ENCODE assay signal across 8 cellular contexts in the genomic region with DNA sequence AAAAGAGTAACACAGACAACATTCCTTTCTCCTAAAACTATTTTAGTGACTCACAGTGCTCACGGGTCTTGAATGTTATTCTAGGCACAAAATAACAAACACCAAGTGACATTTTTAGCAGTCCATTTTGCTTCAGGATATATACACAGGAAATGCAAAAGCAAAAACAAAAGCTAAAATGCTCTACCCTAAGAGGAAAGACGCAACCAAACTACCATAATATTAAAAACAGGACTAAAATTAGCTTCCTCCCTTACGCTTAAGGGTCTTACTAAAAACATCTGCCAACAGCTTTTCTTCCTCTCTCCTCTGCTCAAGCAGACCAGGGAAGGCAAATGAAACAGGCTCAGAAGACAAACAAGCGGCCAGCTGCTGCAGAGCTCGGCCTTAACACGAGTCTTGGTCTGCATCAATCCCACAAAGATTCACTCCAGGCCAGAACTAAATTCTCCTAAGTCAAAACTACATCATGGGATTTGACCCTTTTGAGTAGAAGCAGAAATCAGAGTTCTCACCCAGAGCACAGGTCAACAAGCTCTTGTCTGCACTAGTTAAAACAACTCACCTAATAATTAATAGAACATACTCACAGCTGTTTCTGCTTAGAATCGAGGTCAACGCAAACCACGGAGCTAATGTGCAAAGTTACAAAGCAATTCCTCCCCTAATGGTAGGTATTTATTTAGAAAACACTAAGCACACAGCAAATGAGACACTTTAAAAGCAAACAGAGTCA.
DNase-seq lines count a peak whose midpoint lies in the region; TF ChIP-seq lines count a peak whose summit lies in the region.

No MANE protein-coding gene starts in this region.

- no peak for TF ChIP-seq RAD21 in SK-N-SH (IDR thresholded peaks at IDR 0.05; ENCODE audit: low read length)

- no peak overlapping the region for H3K4me3 ChIP-seq in HFF-Myc (replicated peaks; ENCODE audit: low read depth, low read length)
- H3K4me3 ChIP-seq in SK-N-SH (ENCODE audit: low read depth in 2 of 2, low read length in 1 of 2): peak overlapping the region in 1 of 2 experiments; percentile 27; a peak in 1 of 4 replicates
- peak overlapping the region in 1 of 4 donors; percentile 13 for H3K4me3 ChIP-seq in esophagus squamous epithelium
- H3K4me3 ChIP-seq in parathyroid adenoma (ENCODE audit: low read depth, low read length): no peak overlapping the region

- H3K9me3 ChIP-seq in SK-N-SH (no peaks in the 10 kb centered on the region), esophagus squamous epithelium (no peaks in the 10 kb centered on the region), parathyroid adenoma (ENCODE audit: control insufficient read depth, low read length) (no peaks in the 10 kb centered on the region)

- H3K27ac ChIP-seq in SK-N-SH (ENCODE audit: low read depth in 2 of 2, low read length in 1 of 2) (peak overlapping the region; percentile 76 to 81), esophagus squamous epithelium (peak overlapping the region; percentile 62 to 90 (median 86)), parathyroid adenoma (peak overlapping the region; percentile 27)

- H3K36me3 ChIP-seq in SK-N-SH (replicated peaks in 1 of 2; ENCODE audit: control insufficient read depth in 1 of 2, insufficient read depth in 2 of 2, low read length in 1 of 2) (no peaks in the 10 kb centered on the region), esophagus squamous epithelium (no peaks in the 10 kb centered on the region), parathyroid adenoma (ENCODE audit: control insufficient read depth, insufficient read depth, low read length) (no peaks in the 10 kb centered on the region)

- H3K4me1 ChIP-seq in SK-N-SH (ENCODE audit: control insufficient read depth in 1 of 2, insufficient read depth in 2 of 2, low read depth in 1 of 2, low read length in 1 of 2) (peaks cover 30 to 44% of the 10 kb centered on the region in 2 experiments), esophagus squamous epithelium (peaks cover 40 to 86% (median 58%) of the 10 kb centered on the region in 3 donors), parathyroid adenoma (peaks cover 7% of the 10 kb centered on the region)

- H3K9ac ChIP-seq in SK-N-SH (peak overlapping the region; percentile 27; the same call in 1 of the 2 replicates), parathyroid adenoma (no peak overlapping the region)

- WGBS in SK-N-SH (ENCODE audit: low lambda C conversion rate): 36% methylated on average over 9 of the region's 9 CpGs
- WGBS in esophagus squamous epithelium, 2 donors: 16 to 20% methylated on average over 6 to 9 of the region's 9 CpGs

- POLR2A ChIA-PET in SK-N-SH (lab: Yijun Ruan, JAX): no interaction called here

- H4K20me1 ChIP-seq in SK-N-SH (ENCODE audit: insufficient read depth): peaks cover 48% of the 10 kb centered on the region

- intact Hi-C loops in esophagus squamous epithelium (cut with DNase I): loop anchor here (10.0 kb wide), 1 partner anchor 57 kb away; no protein-coding TSS in a partner anchor

- TF ChIP-seq CTCF in HFF-Myc (IDR thresholded peaks at IDR 0.05; ENCODE audit: low read depth, low read length, missing control alignments) (peak; percentile 9), SK-N-SH (IDR thresholded peaks at IDR 0.05) (peak; percentile 21; the same call in 1 of the 2 replicates), esophagus squamous epithelium (IDR thresholded peaks at IDR 0.05) (no peak), parathyroid adenoma (IDR thresholded peaks at IDR 0.05) (no peak)

- no peak overlapping the region for H2AFZ ChIP-seq in SK-N-SH (ENCODE audit: low read depth)
- no peak overlapping the region for H2AFZ ChIP-seq in parathyroid adenoma

- H3K27me3 ChIP-seq in SK-N-SH (ENCODE audit: insufficient read depth) (no peaks in the 10 kb centered on the region), esophagus squamous epithelium (peaks cover 0 to 13% (median 0%) of the 10 kb centered on the region in 4 donors), parathyroid adenoma (ENCODE audit: control insufficient read depth, insufficient read depth, low read length) (no peaks in the 10 kb centered on the region)

- no peak for TF ChIP-seq POLR2A in esophagus squamous epithelium (IDR thresholded peaks at IDR 0.05)

- CTCF ChIA-PET in SK-N-SH (lab: Yijun Ruan, JAX): interaction anchor here (0.9 to 3.8 kb wide), 8 partner anchors 9 to 591 kb away, joined by 3 to 12 read pairs (median 4); no protein-coding TSS in a partner anchor

- peaks cover 25% of the 10 kb centered on the region for H3F3A ChIP-seq in SK-N-SH (replicated peaks; ENCODE audit: insufficient read depth)

- H3K79me2 ChIP-seq in SK-N-SH (ENCODE audit: insufficient read depth) (peaks cover 28% of the 10 kb centered on the region), parathyroid adenoma (peaks cover 6% of the 10 kb centered on the region)

- DNase-seq in DMS114 treated with DMSO at 0.1 percent for 48 hours (lab: John Stamatoyannopoulos, UW; ENCODE audit: unreplicated experiment) (peak; percentile 12), HFF-Myc (ENCODE audit: extremely low read depth, low read depth) (peak; percentile 62), SK-N-SH (peak; percentile 39), esophagus squamous epithelium (lab: John Stamatoyannopoulos, UW) (no peak), NCI-H128 (lab: John Stamatoyannopoulos, UW; ENCODE audit: unreplicated experiment) (no peak), UCSD-AML1 (lab: John Stamatoyannopoulos, UW; ENCODE audit: unreplicated experiment) (no peak)
- no peak for DNase-seq in stimulated activated CD8-positive, alpha-beta memory T cell treated with anti-CD3 and anti-CD28 coated beads, Interleukin-4, amount 100 ng/mL, for 48 hours

- H3K4me2 ChIP-seq in SK-N-SH (peak overlapping the region; percentile 67), parathyroid adenoma (ENCODE audit: low read length) (no peak overlapping the region)

- no peak for TF ChIP-seq EP300 in SK-N-SH (IDR thresholded peaks at IDR 0.05; ENCODE audit: borderline replicate concordance in 1 of 2, low read depth in 1 of 2, low read length in 1 of 2)

- no peaks in the 10 kb centered on the region for H3K9me2 ChIP-seq in SK-N-SH

TF ChIP-seq in SK-N-SH, 30 proteins besides CTCF, POLR2A, EP300 and RAD21:
- TF ChIP-seq FOSL2 (IDR thresholded peaks at IDR 0.05; ENCODE audit: borderline replicate concordance, low read depth) (peak; percentile 45), JUND (IDR thresholded peaks at IDR 0.05) (peak; percentile 45; the same call in 1 of the 2 replicates), MEF2A (IDR thresholded peaks at IDR 0.05; ENCODE audit: borderline replicate concordance, low read depth) (peak; percentile 55; the same call in 1 of the 2 replicates), FOXJ3 (CRISPR knock-in tag; IDR thresholded peaks at IDR 0.05) (no peak), FOXM1 (IDR thresholded peaks at IDR 0.05; ENCODE audit: low read depth) (no peak), TCF12 (IDR thresholded peaks at IDR 0.05) (0 out of 2 replicates have a peak, but pooled peaks have one; percentile 23)

Comparison
In these comparisons a context has a peak if more than half of its experiments do, and no peak if none do; other contexts are left out.
1. DNase-seq: peak in DMS114 treated with DMSO at 0.1 percent for 48 hours (single experiment), HFF-Myc (single experiment) and SK-N-SH (single experiment); none in esophagus squamous epithelium (single experiment), NCI-H128 (single experiment), stimulated activated CD8-positive, alpha-beta memory T cell treated with anti-CD3 and anti-CD28 coated beads, Interleukin-4, amount 100 ng/mL, for 48 hours (single experiment) and UCSD-AML1 (single experiment).
2. CTCF ChIP-seq: peak in HFF-Myc (single experiment) and SK-N-SH (single experiment); none in esophagus squamous epithelium (0 of 6) and parathyroid adenoma (single experiment).
3. H3K27ac ChIP-seq: peak in every context shown above with its lines; median percentile 86 in esophagus squamous epithelium; 78 in SK-N-SH; 27 in parathyroid adenoma.